Comparison of ENCODE assay signal across 1 cellular context in the genomic region with DNA sequence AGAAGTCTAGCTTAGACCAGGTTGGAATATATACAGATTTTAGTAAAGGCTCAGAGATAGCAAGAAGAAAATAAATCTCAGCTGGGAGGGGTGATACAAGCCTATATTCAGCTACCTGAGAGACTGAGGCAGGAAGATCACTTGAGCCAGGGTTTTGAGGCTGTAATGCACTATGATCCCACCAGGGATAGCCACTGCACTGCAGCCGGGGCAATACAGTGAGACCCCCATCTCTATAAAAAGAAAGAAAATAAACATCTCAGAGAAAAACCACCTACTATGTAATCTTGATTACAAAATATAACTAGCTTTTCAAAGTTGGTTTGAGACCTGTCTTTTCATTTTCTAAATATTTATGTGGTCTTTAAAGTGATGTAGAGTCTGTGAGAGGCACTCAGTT.
A peak's percentile ranks its signal among the peaks of the same experiment; 100 is the strongest.
TF ChIP-seq lines count a peak whose summit lies in the region.

No MANE protein-coding gene starts in this region.

TF ChIP-seq in K562, 482 proteins besides CTCF, POLR2A, EP300 and RAD21 (continued from another document):
- TF ChIP-seq, protein P1, sequence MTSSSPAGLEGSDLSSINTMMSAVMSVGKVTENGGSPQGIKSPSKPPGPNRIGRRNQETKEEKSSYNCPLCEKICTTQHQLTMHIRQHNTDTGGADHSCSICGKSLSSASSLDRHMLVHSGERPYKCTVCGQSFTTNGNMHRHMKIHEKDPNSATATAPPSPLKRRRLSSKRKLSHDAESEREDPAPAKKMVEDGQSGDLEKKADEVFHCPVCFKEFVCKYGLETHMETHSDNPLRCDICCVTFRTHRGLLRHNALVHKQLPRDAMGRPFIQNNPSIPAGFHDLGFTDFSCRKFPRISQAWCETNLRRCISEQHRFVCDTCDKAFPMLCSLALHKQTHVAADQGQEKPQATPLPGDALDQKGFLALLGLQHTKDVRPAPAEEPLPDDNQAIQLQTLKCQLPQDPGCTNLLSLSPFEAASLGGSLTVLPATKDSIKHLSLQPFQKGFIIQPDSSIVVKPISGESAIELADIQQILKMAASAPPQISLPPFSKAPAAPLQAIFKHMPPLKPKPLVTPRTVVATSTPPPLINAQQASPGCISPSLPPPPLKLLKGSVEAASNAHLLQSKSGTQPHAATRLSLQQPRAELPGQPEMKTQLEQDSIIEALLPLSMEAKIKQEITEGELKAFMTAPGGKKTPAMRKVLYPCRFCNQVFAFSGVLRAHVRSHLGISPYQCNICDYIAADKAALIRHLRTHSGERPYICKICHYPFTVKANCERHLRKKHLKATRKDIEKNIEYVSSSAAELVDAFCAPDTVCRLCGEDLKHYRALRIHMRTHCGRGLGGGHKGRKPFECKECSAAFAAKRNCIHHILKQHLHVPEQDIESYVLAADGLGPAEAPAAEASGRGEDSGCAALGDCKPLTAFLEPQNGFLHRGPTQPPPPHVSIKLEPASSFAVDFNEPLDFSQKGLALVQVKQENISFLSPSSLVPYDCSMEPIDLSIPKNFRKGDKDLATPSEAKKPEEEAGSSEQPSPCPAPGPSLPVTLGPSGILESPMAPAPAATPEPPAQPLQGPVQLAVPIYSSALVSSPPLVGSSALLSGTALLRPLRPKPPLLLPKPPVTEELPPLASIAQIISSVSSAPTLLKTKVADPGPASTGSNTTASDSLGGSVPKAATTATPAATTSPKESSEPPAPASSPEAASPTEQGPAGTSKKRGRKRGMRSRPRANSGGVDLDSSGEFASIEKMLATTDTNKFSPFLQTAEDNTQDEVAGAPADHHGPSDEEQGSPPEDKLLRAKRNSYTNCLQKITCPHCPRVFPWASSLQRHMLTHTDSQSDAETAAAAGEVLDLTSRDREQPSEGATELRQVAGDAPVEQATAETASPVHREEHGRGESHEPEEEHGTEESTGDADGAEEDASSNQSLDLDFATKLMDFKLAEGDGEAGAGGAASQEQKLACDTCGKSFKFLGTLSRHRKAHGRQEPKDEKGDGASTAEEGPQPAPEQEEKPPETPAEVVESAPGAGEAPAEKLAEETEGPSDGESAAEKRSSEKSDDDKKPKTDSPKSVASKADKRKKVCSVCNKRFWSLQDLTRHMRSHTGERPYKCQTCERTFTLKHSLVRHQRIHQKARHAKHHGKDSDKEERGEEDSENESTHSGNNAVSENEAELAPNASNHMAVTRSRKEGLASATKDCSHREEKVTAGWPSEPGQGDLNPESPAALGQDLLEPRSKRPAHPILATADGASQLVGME (CRISPR knock-in tag; IDR thresholded peaks at IDR 0.05) = no peak
- no peak for TF ChIP-seq PURB (CRISPR knock-in tag; IDR thresholded peaks at IDR 0.05; ENCODE audit: low read depth)
- no peak for TF ChIP-seq CLOCK (CRISPR knock-in tag; IDR thresholded peaks at IDR 0.05; ENCODE audit: borderline replicate concordance)
- TF ChIP-seq FIP1L1 (IDR thresholded peaks at IDR 0.05; ENCODE audit: low read depth, low read length, poor library complexity, severe bottlenecking) = no peak
- TF ChIP-seq FOSL1 (tag; conservative IDR thresholded peaks at IDR 0.05) = no peak
- peak; percentile 51 for TF ChIP-seq RBM25 (IDR thresholded peaks at IDR 0.05; ENCODE audit: low read depth, low read length, severe bottlenecking)
- TF ChIP-seq, protein P2, sequence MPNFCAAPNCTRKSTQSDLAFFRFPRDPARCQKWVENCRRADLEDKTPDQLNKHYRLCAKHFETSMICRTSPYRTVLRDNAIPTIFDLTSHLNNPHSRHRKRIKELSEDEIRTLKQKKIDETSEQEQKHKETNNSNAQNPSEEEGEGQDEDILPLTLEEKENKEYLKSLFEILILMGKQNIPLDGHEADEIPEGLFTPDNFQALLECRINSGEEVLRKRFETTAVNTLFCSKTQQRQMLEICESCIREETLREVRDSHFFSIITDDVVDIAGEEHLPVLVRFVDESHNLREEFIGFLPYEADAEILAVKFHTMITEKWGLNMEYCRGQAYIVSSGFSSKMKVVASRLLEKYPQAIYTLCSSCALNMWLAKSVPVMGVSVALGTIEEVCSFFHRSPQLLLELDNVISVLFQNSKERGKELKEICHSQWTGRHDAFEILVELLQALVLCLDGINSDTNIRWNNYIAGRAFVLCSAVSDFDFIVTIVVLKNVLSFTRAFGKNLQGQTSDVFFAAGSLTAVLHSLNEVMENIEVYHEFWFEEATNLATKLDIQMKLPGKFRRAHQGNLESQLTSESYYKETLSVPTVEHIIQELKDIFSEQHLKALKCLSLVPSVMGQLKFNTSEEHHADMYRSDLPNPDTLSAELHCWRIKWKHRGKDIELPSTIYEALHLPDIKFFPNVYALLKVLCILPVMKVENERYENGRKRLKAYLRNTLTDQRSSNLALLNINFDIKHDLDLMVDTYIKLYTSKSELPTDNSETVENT (CRISPR knock-in tag; IDR thresholded peaks at IDR 0.05) = no peak
- TF ChIP-seq PRDM10 (IDR thresholded peaks at IDR 0.05; ENCODE audit: partially characterized antibody) = no peak
